28 cellular contexts compared by ENCODE assay signal in genomic region chr1:27216466-27216865, GRCh38.
"Had no signal": no experiment of that assay in that cellular context is flagged by ENCODE, and none has a peak within 500 bp of the region (broad histone marks: within the 10 kb centered on the region; RNA-seq: fewer than 3 reads in every experiment).

No MANE protein-coding gene starts in this region.

- H3K4me3 ChIP-seq: stomach, suprapubic skin, testis, thoracic aorta, thyroid gland, tibial artery, transverse colon, upper lobe of left lung, upper lobe of right lung, uterus, vagina had no signal

- DNase-seq: stimulated activated CD4-positive, alpha-beta T cell treated with anti-CD3 and anti-CD28 coated beads, Interleukin-2, amount 100 ng/mL, for 48 hours; stimulated activated CD4-positive, alpha-beta T cell treated with anti-CD3 and anti-CD28 coated beads, Interleukin-4, amount 100 ng/mL, for 1 hour; stimulated activated CD4-positive, alpha-beta T cell treated with anti-CD3 and anti-CD28 coated beads, Interleukin-4, amount 100 ng/mL, for 24 hours; stimulated activated CD4-positive, alpha-beta T cell treated with anti-CD3 and anti-CD28 coated beads, Interleukin-4, amount 100 ng/mL, for 4 hours; stimulated activated CD8-positive, alpha-beta memory T cell treated with anti-CD3 and anti-CD28 coated beads, Interleukin-4, amount 100 ng/mL, for 48 hours; stimulated activated naive B cell treated with anti-CD40 and anti-IgM and Interleukin-4, amounts not matched to agents 10 μg/mL and 1 μg/mL and 100 μg/mL, for 72 hours; stimulated activated naive CD4-positive, alpha-beta T cell; stimulated activated naive CD4-positive, alpha-beta T cell treated with Interleukin-2 at 50 U/mL for 16 hours; stimulated activated naive CD8-positive, alpha-beta T cell treated with anti-CD3 and anti-CD28 coated beads, Interleukin-15, amount 100 ng/mL, for 72 hours; stimulated activated naive CD8-positive, alpha-beta T cell treated with anti-CD3 and anti-CD28 coated beads, Interleukin-15, Interleukin-2, amounts not matched to agents 100 U/mL and 50 U/mL, for 24 hours; stomach; substantia nigra; testis; thyroid gland; tibial artery; transverse colon; trophoblast cell; upper lobe of left lung; upper lobe of right lung; uterus had no signal

- H3K9me3 Mint-ChIP-seq: stimulated activated effector memory CD8-positive, alpha-beta T cell treated with anti-CD3 and anti-CD28 coated beads, Interleukin-12 subunit alpha, Interleukin-12 subunit beta, amount 100 ng/mL, for 72 hours; stimulated activated memory B cell treated with anti-CD40 and anti-IgM and Interleukin-4, amounts not matched to agents 10 μg/mL and 1 μg/mL and 100 μg/mL, for 72 hours; stimulated activated naive B cell treated with anti-CD40 and anti-IgM and Interleukin-4, amounts not matched to agents 10 μg/mL and 1 μg/mL and 100 μg/mL, for 72 hours; stimulated activated naive CD8-positive, alpha-beta T cell treated with anti-CD3 and anti-CD28 coated beads, Interleukin-15, amount 100 ng/mL, for 72 hours; stimulated activated naive CD8-positive, alpha-beta T cell treated with anti-CD3 and anti-CD28 coated beads, Interleukin-15, Interleukin-2, amounts not matched to agents 100 ng/mL and 50 ng/mL, for 24 hours; type B pancreatic cell had no signal

- H3K27ac Mint-ChIP-seq: stimulated activated effector memory CD8-positive, alpha-beta T cell treated with anti-CD3 and anti-CD28 coated beads, Interleukin-12 subunit alpha, Interleukin-12 subunit beta, amount 100 ng/mL, for 72 hours; stimulated activated memory B cell treated with anti-CD40 and anti-IgM and Interleukin-4, amounts not matched to agents 10 μg/mL and 1 μg/mL and 100 μg/mL, for 72 hours; stimulated activated naive B cell treated with anti-CD40 and anti-IgM and Interleukin-4, amounts not matched to agents 10 μg/mL and 1 μg/mL and 100 μg/mL, for 72 hours; stimulated activated naive CD8-positive, alpha-beta T cell treated with anti-CD3 and anti-CD28 coated beads, Interleukin-15, Interleukin-2, amounts not matched to agents 100 ng/mL and 50 ng/mL, for 24 hours; type B pancreatic cell had no signal

- H3K27ac ChIP-seq: stomach, suprapubic skin, testis, thoracic aorta, thyroid gland, tibial artery, transverse colon, upper lobe of left lung, upper lobe of right lung, uterus, vagina had no signal

- H3K4me3 Mint-ChIP-seq: stimulated activated effector memory CD8-positive, alpha-beta T cell treated with anti-CD3 and anti-CD28 coated beads, Interleukin-12 subunit alpha, Interleukin-12 subunit beta, amount 100 ng/mL, for 72 hours; stimulated activated memory B cell treated with anti-CD40 and anti-IgM and Interleukin-4, amounts not matched to agents 10 μg/mL and 1 μg/mL and 100 μg/mL, for 72 hours; stimulated activated naive B cell treated with anti-CD40 and anti-IgM and Interleukin-4, amounts not matched to agents 10 μg/mL and 1 μg/mL and 100 μg/mL, for 72 hours; stimulated activated naive CD8-positive, alpha-beta T cell treated with anti-CD3 and anti-CD28 coated beads, Interleukin-15, amount 100 ng/mL, for 72 hours; stimulated activated naive CD8-positive, alpha-beta T cell treated with anti-CD3 and anti-CD28 coated beads, Interleukin-15, Interleukin-2, amounts not matched to agents 100 ng/mL and 50 ng/mL, for 24 hours; type B pancreatic cell had no signal

- H3K36me3 Mint-ChIP-seq: stimulated activated effector memory CD8-positive, alpha-beta T cell treated with anti-CD3 and anti-CD28 coated beads, Interleukin-12 subunit alpha, Interleukin-12 subunit beta, amount 100 ng/mL, for 72 hours; stimulated activated memory B cell treated with anti-CD40 and anti-IgM and Interleukin-4, amounts not matched to agents 10 μg/mL and 1 μg/mL and 100 μg/mL, for 72 hours; stimulated activated naive B cell treated with anti-CD40 and anti-IgM and Interleukin-4, amounts not matched to agents 10 μg/mL and 1 μg/mL and 100 μg/mL, for 72 hours; type B pancreatic cell had no signal

- H3K27me3 ChIP-seq: stomach, suprapubic skin, testis, thyroid gland, tibial artery, transverse colon, upper lobe of left lung, upper lobe of right lung, uterus, vagina had no signal

- H3K36me3 ChIP-seq: stomach, suprapubic skin, thoracic aorta, thyroid gland, tibial artery, transverse colon, upper lobe of left lung, upper lobe of right lung, uterus, vagina had no signal

- H3K4me1 Mint-ChIP-seq: stimulated activated effector memory CD8-positive, alpha-beta T cell treated with anti-CD3 and anti-CD28 coated beads, Interleukin-12 subunit alpha, Interleukin-12 subunit beta, amount 100 ng/mL, for 72 hours; stimulated activated memory B cell treated with anti-CD40 and anti-IgM and Interleukin-4, amounts not matched to agents 10 μg/mL and 1 μg/mL and 100 μg/mL, for 72 hours; stimulated activated naive B cell treated with anti-CD40 and anti-IgM and Interleukin-4, amounts not matched to agents 10 μg/mL and 1 μg/mL and 100 μg/mL, for 72 hours; stimulated activated naive CD8-positive, alpha-beta T cell treated with anti-CD3 and anti-CD28 coated beads, Interleukin-15, amount 100 ng/mL, for 72 hours had no signal

- H3K4me1 ChIP-seq: stomach, suprapubic skin, testis, tibial artery, transverse colon, upper lobe of right lung, uterus, vagina had no signal

- H3K27me3 Mint-ChIP-seq: stimulated activated memory B cell treated with anti-CD40 and anti-IgM and Interleukin-4, amounts not matched to agents 10 μg/mL and 1 μg/mL and 100 μg/mL, for 72 hours; stimulated activated naive B cell treated with anti-CD40 and anti-IgM and Interleukin-4, amounts not matched to agents 10 μg/mL and 1 μg/mL and 100 μg/mL, for 72 hours; stimulated activated naive CD8-positive, alpha-beta T cell treated with anti-CD3 and anti-CD28 coated beads, Interleukin-15, amount 100 ng/mL, for 72 hours; type B pancreatic cell had no signal

- FAIRE-seq: urothelium cell line had no signal

- ATAC-seq: stimulated activated effector memory CD8-positive, alpha-beta T cell treated with anti-CD3 and anti-CD28 coated beads, Interleukin-12 subunit alpha, Interleukin-12 subunit beta, amount 100 ng/mL, for 72 hours; stimulated activated memory B cell treated with anti-CD40 and anti-IgM and Interleukin-4, amounts not matched to agents 10 μg/mL and 1 μg/mL and 100 μg/mL, for 72 hours; stimulated activated naive B cell treated with anti-CD40 and anti-IgM and Interleukin-4, amounts not matched to agents 10 μg/mL and 1 μg/mL and 100 μg/mL, for 72 hours; stimulated activated naive CD8-positive, alpha-beta T cell treated with anti-CD3 and anti-CD28 coated beads, Interleukin-15, amount 100 ng/mL, for 72 hours; stimulated activated naive CD8-positive, alpha-beta T cell treated with anti-CD3 and anti-CD28 coated beads, Interleukin-15, Interleukin-2, amounts not matched to agents 100 U/mL and 50 U/mL, for 24 hours; upper lobe of right lung had no signal

- H3K9me3 ChIP-seq: stomach, suprapubic skin, testis, thoracic aorta, thyroid gland, tibial artery, transverse colon, upper lobe of left lung, upper lobe of right lung, uterus, vagina had no signal
